In genomic region chr2:224449212-224450147, GRCh38 we compare ENCODE assay signal across 9 cellular contexts. TPM values are rescaled to one million over a fixed set of nuclear protein-coding genes. Genes with fewer than 3 reads are reported as not detected.
DNase-seq lines count a peak whose midpoint lies in the region; ATAC-seq and TF ChIP-seq lines count a peak whose summit lies in the region.
"Had no signal": no experiment of that assay in that cellular context is flagged by ENCODE, and none has a peak within 500 bp of the region (broad histone marks: within the 10 kb centered on the region; RNA-seq: fewer than 3 reads in every experiment).

No MANE protein-coding gene starts in this region.

- H3K9me3 Mint-ChIP-seq in endodermal cell (no peaks in the 10 kb centered on the region), progenitor cell of endocrine pancreas (ENCODE audit: low read depth) (peaks cover 3% of the 10 kb centered on the region)
- no peaks in the 10 kb centered on the region for H3K9me3 Mint-ChIP-seq in stimulated activated naive CD8-positive, alpha-beta T cell treated with anti-CD3 and anti-CD28 coated beads, Interleukin-15, amount 100 ng/mL, for 72 hours

- H3K4me1 ChIP-seq in right atrium auricular region (no peaks in the 10 kb centered on the region), endodermal cell (ENCODE audit: control insufficient read depth, insufficient read depth, low read length) (no peaks in the 10 kb centered on the region)

- 73 to 89% methylated on average over 1 to 4 of the region's 4 CpGs for WGBS in endodermal cell (ENCODE audit: insufficient coverage in 1 of 2, insufficient read length in 1 of 2), 2 experiments

- H3K4me3 Mint-ChIP-seq in endodermal cell (no peak overlapping the region), progenitor cell of endocrine pancreas (ENCODE audit: low read depth) (no peak overlapping the region)
- H3K4me3 Mint-ChIP-seq in stimulated activated naive CD8-positive, alpha-beta T cell treated with anti-CD3 and anti-CD28 coated beads, Interleukin-15, amount 100 ng/mL, for 72 hours, result no peak overlapping the region
- H3K4me3 Mint-ChIP-seq: activated naive CD8-positive, alpha-beta T cell had no signal

- H3K9me3 ChIP-seq in right atrium auricular region (no peaks in the 10 kb centered on the region), endodermal cell (ENCODE audit: control insufficient read depth, low read length) (no peaks in the 10 kb centered on the region)

- H3K9ac ChIP-seq in endodermal cell (ENCODE audit: extremely low read depth, low read length, poor library complexity, severe bottlenecking), result no peak overlapping the region

- H3K27ac ChIP-seq in right atrium auricular region, result no peak overlapping the region
- H3K27ac ChIP-seq in endodermal cell (ENCODE audit: low read depth, low read length), result no peak overlapping the region

- H3K27ac Mint-ChIP-seq in endodermal cell (no peak overlapping the region), progenitor cell of endocrine pancreas (no peak overlapping the region)
- no peak overlapping the region for H3K27ac Mint-ChIP-seq in stimulated activated naive CD8-positive, alpha-beta T cell treated with anti-CD3 and anti-CD28 coated beads, Interleukin-15, amount 100 ng/mL, for 72 hours
- H3K27ac Mint-ChIP-seq: activated naive CD8-positive, alpha-beta T cell had no signal

- DNase-seq in right atrium auricular region (ENCODE audit: low spot score), result no peak
- DNase-seq in left ventricle myocardium superior, result no peak
- DNase-seq in NCI-H69 (lab: John Stamatoyannopoulos, UW), result peak; percentile 30
- peak; percentile 56 for DNase-seq in endodermal cell
- no peak for DNase-seq in progenitor cell of endocrine pancreas (ENCODE audit: low spot score, unreplicated experiment)
- no peak for DNase-seq in hypothalamus (lab: John Stamatoyannopoulos, UW)
- DNase-seq in posterior cingulate gyrus, result no peak
- DNase-seq in stimulated activated naive CD8-positive, alpha-beta T cell treated with anti-CD3 and anti-CD28 coated beads, Interleukin-15, amount 100 ng/mL, for 72 hours, result no peak

- no peaks in the 10 kb centered on the region for H3K36me3 Mint-ChIP-seq in endodermal cell (ENCODE audit: low read depth)
- H3K36me3 Mint-ChIP-seq in progenitor cell of endocrine pancreas (ENCODE audit: insufficient read depth), result peaks cover 2% of the 10 kb centered on the region
- H3K36me3 Mint-ChIP-seq: activated naive CD8-positive, alpha-beta T cell had no signal

- H3K4me3 ChIP-seq in right atrium auricular region (no peak overlapping the region), endodermal cell (ENCODE audit: low read length) (no peak overlapping the region)

- H3K36me3 ChIP-seq in right atrium auricular region (no peaks in the 10 kb centered on the region), endodermal cell (ENCODE audit: control insufficient read depth, insufficient read depth, low read length) (no peaks in the 10 kb centered on the region)

- no peaks in the 10 kb centered on the region for H3K27me3 ChIP-seq in right atrium auricular region
- no peaks in the 10 kb centered on the region for H3K27me3 ChIP-seq in endodermal cell (ENCODE audit: control insufficient read depth, insufficient read depth, low read length, poor library complexity, severe bottlenecking)

- H3K27me3 Mint-ChIP-seq in endodermal cell (ENCODE audit: insufficient read depth) (no peaks in the 10 kb centered on the region), progenitor cell of endocrine pancreas (no peaks in the 10 kb centered on the region)
- H3K27me3 Mint-ChIP-seq in stimulated activated naive CD8-positive, alpha-beta T cell treated with anti-CD3 and anti-CD28 coated beads, Interleukin-15, amount 100 ng/mL, for 72 hours, result peaks cover 12% of the 10 kb centered on the region

- H3K4me1 Mint-ChIP-seq in endodermal cell (no peaks in the 10 kb centered on the region), progenitor cell of endocrine pancreas (ENCODE audit: low read depth) (no peaks in the 10 kb centered on the region)
- H3K4me1 Mint-ChIP-seq in stimulated activated naive CD8-positive, alpha-beta T cell treated with anti-CD3 and anti-CD28 coated beads, Interleukin-15, amount 100 ng/mL, for 72 hours, result no peaks in the 10 kb centered on the region

- TF ChIP-seq CTCF in right atrium auricular region (IDR thresholded peaks at IDR 0.05), result peak; percentile 31 to 58
- TF ChIP-seq CTCF in endodermal cell (conservative IDR thresholded peaks at IDR 0.05), result peak; percentile 84
- TF ChIP-seq CTCF in progenitor cell of endocrine pancreas (IDR thresholded peaks at IDR 0.05; ENCODE audit: unreplicated experiment), result peak; percentile 58

- no peak for ATAC-seq in left ventricle myocardium superior
- no peak for ATAC-seq in stimulated activated naive CD8-positive, alpha-beta T cell treated with anti-CD3 and anti-CD28 coated beads, Interleukin-15, amount 100 ng/mL, for 72 hours

- intact Hi-C loops in left ventricle myocardium superior (cut with micrococcal nuclease) (loop anchor here (5.0 kb wide), 1 partner anchor 92 kb away; no protein-coding TSS in a partner anchor), posterior cingulate gyrus (cut with DNase I) (loop anchor here (5.0 kb wide), 1 partner anchor 92 kb away; no protein-coding TSS in a partner anchor)

RNA-seq across cellular contexts. Expression of gene FAM124B, which starts 47.6 kb away (rescaled TPM):
- total RNA-seq in right atrium auricular region (1 to 10 TPM; 1.3 to 1.5 TPM), left ventricle myocardium superior (1.2 TPM), endodermal cell (1 to 10 TPM in 1 of 2 donors, under 1 TPM in 1; 0.58 to 1.2 TPM), progenitor cell of endocrine pancreas (not detected in 2 replicates)
- polyA plus RNA-seq in endodermal cell (2013, experiment 1 of 2), result 0.18 TPM
- 0.08 TPM for polyA plus RNA-seq in endodermal cell (2013, experiment 2 of 2)

Comparison
In these comparisons a context has a peak if more than half of its experiments do, and no peak if none do; other contexts are left out.
1. DNase-seq: peak in NCI-H69 (single experiment) and endodermal cell (single experiment); none in right atrium auricular region (single experiment), left ventricle myocardium superior (single experiment), progenitor cell of endocrine pancreas (single experiment), hypothalamus (0 of 51), posterior cingulate gyrus (0 of 10) and stimulated activated naive CD8-positive, alpha-beta T cell treated with anti-CD3 and anti-CD28 coated beads, Interleukin-15, amount 100 ng/mL, for 72 hours (0 of 2).
2. Peak in every context shown above with its lines, with median percentiles within 50 percentile points of each other: CTCF ChIP-seq.